Comparison of ENCODE assay signal across 22 cellular contexts in the genomic region with DNA sequence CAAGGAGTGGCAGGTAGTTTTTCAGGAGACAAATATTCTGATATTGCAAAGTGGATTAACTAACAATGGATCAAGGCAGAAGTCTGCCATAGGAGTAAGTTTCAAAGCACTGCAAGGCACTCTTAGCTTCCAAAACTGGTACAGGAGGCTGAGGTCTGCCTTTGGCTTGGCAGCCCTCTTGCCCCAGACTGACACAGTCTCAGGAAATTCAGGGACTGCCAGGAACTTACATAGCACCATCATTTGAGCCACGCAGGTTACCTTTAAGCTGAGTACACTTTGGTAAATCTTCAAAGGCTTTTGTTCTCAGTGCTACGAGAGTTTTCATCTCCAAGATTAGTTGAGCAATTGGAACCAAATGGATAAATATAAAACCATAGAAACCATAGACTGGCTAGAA.
"Had no signal": no experiment of that assay in that cellular context is flagged by ENCODE, and none has a peak within 500 bp of the region (broad histone marks: within the 10 kb centered on the region; RNA-seq: fewer than 3 reads in every experiment).

No MANE protein-coding gene starts in this region.

- H3K9me3 Mint-ChIP-seq: effector memory CD8-positive, alpha-beta T cell had no signal

- H3K27ac ChIP-seq: colonic mucosa, coronary artery, dorsolateral prefrontal cortex, epithelial cell of prostate, esophagus muscularis mucosa, foreskin keratinocyte, gastrocnemius medialis, gastroesophageal sphincter had no signal

- H3K27ac Mint-ChIP-seq: dendritic cell treated with granulocyte-macrophage colony-stimulating factor and Interleukin-4, amounts not matched to agents 40 ng/mL and 50 ng/mL, for 4 days; effector memory CD8-positive, alpha-beta T cell; endodermal cell had no signal

- ATAC-seq: effector memory CD8-positive, alpha-beta T cell; foreskin keratinocyte; gastrocnemius medialis; gastroesophageal sphincter had no signal

- H3K4me3 ChIP-seq: colonic mucosa, coronary artery, dorsolateral prefrontal cortex, esophagus muscularis mucosa, esophagus squamous epithelium, gastrocnemius medialis, gastroesophageal sphincter had no signal

- DNase-seq: cerebellar nuclear complex; colonic mucosa; cortex of kidney; dermis blood vessel endothelial cell; dorsolateral prefrontal cortex; effector CD4-positive, alpha-beta T cell; effector CD8-positive, alpha-beta T cell; effector memory CD4-positive, alpha-beta T cell; effector memory CD8-positive, alpha-beta T cell; endodermal cell; erythroblast; esophagus squamous epithelium; foreskin fibroblast; foreskin keratinocyte; foreskin melanocyte; gastrocnemius medialis; glutamatergic neuron had no signal

- H3K27me3 ChIP-seq: colonic mucosa, esophagus muscularis mucosa, esophagus squamous epithelium, foreskin keratinocyte, gastrocnemius medialis, gastroesophageal sphincter had no signal

- H3K9me3 ChIP-seq: colonic mucosa, esophagus muscularis mucosa, esophagus squamous epithelium, gastrocnemius medialis, gastroesophageal sphincter had no signal

- H3K36me3 ChIP-seq: colonic mucosa, gastrocnemius medialis, gastroesophageal sphincter had no signal

- H3K4me3 Mint-ChIP-seq: dendritic cell treated with granulocyte-macrophage colony-stimulating factor and Interleukin-4, amounts not matched to agents 40 ng/mL and 50 ng/mL, for 4 days; effector memory CD8-positive, alpha-beta T cell; endodermal cell had no signal

- H3K4me1 ChIP-seq: colonic mucosa, foreskin keratinocyte had no signal
